Comparison of ENCODE assay signal across 2 cellular contexts in the genomic region with DNA sequence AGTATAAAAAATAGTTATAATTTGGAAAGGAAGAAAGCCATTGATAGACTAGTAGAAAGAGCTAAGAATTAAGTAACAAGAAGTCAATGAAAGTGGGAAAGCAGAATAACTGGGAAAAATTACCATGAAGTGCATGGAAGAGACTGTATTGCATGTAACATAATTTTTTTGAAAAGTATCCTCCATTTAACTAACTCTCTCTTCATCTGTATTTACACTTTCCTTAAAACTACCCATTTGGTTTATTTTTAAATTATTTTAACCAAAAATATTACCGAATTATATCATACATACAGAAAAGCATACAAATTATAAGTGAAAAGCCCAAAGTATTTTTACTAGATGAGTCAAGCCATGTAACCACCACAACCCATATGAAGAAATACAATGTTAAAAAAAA.
TF ChIP-seq lines count a peak whose summit lies in the region.

No MANE protein-coding gene starts in this region.

TF ChIP-seq in SK-N-SH treated with all-trans-retinoic acid at 6 μM for 48 hours, 23 proteins besides CTCF, POLR2A, EP300 and RAD21 (continued from another document):
- TF ChIP-seq, protein P1, sequence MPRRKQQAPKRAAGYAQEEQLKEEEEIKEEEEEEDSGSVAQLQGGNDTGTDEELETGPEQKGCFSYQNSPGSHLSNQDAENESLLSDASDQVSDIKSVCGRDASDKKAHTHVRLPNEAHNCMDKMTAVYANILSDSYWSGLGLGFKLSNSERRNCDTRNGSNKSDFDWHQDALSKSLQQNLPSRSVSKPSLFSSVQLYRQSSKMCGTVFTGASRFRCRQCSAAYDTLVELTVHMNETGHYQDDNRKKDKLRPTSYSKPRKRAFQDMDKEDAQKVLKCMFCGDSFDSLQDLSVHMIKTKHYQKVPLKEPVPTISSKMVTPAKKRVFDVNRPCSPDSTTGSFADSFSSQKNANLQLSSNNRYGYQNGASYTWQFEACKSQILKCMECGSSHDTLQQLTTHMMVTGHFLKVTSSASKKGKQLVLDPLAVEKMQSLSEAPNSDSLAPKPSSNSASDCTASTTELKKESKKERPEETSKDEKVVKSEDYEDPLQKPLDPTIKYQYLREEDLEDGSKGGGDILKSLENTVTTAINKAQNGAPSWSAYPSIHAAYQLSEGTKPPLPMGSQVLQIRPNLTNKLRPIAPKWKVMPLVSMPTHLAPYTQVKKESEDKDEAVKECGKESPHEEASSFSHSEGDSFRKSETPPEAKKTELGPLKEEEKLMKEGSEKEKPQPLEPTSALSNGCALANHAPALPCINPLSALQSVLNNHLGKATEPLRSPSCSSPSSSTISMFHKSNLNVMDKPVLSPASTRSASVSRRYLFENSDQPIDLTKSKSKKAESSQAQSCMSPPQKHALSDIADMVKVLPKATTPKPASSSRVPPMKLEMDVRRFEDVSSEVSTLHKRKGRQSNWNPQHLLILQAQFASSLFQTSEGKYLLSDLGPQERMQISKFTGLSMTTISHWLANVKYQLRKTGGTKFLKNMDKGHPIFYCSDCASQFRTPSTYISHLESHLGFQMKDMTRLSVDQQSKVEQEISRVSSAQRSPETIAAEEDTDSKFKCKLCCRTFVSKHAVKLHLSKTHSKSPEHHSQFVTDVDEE (CRISPR knock-in tag; IDR thresholded peaks at IDR 0.05) = no peak
- TF ChIP-seq ESRRG (CRISPR knock-in tag; IDR thresholded peaks at IDR 0.05) (no peak), TOX (CRISPR knock-in tag; IDR thresholded peaks at IDR 0.05; ENCODE audit: borderline replicate concordance) (no peak)

TF ChIP-seq in SK-N-SH, 30 proteins besides CTCF, POLR2A, EP300 and RAD21 (continued from another document):
- TF ChIP-seq, protein P2, sequence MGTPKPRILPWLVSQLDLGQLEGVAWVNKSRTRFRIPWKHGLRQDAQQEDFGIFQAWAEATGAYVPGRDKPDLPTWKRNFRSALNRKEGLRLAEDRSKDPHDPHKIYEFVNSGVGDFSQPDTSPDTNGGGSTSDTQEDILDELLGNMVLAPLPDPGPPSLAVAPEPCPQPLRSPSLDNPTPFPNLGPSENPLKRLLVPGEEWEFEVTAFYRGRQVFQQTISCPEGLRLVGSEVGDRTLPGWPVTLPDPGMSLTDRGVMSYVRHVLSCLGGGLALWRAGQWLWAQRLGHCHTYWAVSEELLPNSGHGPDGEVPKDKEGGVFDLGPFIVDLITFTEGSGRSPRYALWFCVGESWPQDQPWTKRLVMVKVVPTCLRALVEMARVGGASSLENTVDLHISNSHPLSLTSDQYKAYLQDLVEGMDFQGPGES (IDR thresholded peaks at IDR 0.05; ENCODE audit: low read depth, low read length) = no peak
- no peak for TF ChIP-seq MXI1 (IDR thresholded peaks at IDR 0.05; ENCODE audit: low read depth, low read length)
- no peak for TF ChIP-seq ELF1 (IDR thresholded peaks at IDR 0.05)
- TF ChIP-seq, protein P3, sequence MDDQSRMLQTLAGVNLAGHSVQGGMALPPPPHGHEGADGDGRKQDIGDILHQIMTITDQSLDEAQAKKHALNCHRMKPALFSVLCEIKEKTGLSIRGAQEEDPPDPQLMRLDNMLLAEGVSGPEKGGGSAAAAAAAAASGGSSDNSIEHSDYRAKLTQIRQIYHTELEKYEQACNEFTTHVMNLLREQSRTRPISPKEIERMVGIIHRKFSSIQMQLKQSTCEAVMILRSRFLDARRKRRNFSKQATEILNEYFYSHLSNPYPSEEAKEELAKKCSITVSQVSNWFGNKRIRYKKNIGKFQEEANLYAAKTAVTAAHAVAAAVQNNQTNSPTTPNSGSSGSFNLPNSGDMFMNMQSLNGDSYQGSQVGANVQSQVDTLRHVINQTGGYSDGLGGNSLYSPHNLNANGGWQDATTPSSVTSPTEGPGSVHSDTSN (IDR thresholded peaks at IDR 0.05) = no peak
- TF ChIP-seq RCOR1 (IDR thresholded peaks at IDR 0.05; ENCODE audit: low read length) = no peak
- TF ChIP-seq FOXJ3 (CRISPR knock-in tag; IDR thresholded peaks at IDR 0.05) = no peak
- TF ChIP-seq TEAD4 (IDR thresholded peaks at IDR 0.05; ENCODE audit: borderline replicate concordance, insufficient read depth) = no peak
- TF ChIP-seq MEF2A (IDR thresholded peaks at IDR 0.05; ENCODE audit: borderline replicate concordance, low read depth) = no peak
- TF ChIP-seq GABPA (IDR thresholded peaks at IDR 0.05; ENCODE audit: low read depth) = no peak
- TF ChIP-seq, protein P4, sequence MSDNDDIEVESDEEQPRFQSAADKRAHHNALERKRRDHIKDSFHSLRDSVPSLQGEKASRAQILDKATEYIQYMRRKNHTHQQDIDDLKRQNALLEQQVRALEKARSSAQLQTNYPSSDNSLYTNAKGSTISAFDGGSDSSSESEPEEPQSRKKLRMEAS (IDR thresholded peaks at IDR 0.05; ENCODE audit: low read depth) = no peak
- TF ChIP-seq, protein P5, sequence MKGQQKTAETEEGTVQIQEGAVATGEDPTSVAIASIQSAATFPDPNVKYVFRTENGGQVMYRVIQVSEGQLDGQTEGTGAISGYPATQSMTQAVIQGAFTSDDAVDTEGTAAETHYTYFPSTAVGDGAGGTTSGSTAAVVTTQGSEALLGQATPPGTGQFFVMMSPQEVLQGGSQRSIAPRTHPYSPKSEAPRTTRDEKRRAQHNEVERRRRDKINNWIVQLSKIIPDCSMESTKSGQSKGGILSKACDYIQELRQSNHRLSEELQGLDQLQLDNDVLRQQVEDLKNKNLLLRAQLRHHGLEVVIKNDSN (IDR thresholded peaks at IDR 0.05; ENCODE audit: borderline replicate concordance, low read depth) = no peak
- TF ChIP-seq YY1 (IDR thresholded peaks at IDR 0.05; ENCODE audit: low read depth) = no peak
- no peak for TF ChIP-seq EZH2phosphoT487 (IDR thresholded peaks at IDR 0.05; ENCODE audit: borderline replicate concordance, low read depth)
- no peak for TF ChIP-seq SMC3 (IDR thresholded peaks at IDR 0.05; ENCODE audit: low read depth, low read length)
